In the genomic region with DNA sequence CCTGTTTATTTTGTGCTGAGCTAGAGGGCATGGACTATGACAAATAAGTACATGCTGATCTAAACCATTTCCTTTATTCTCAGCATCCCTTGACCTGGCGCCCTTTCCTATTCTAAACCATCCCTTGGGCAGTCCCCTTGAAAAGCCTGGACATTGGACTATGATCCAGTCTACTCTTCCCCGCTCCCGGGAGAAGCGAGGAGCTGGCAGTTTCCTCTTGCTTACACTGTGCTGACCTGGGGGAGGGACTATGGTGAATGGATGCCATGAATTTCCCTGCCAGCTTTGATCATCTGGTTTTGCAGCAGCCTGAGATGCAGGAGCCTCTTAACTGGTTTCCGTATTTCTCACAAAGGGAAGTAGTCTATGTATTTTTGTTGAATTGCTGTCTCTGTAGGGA, we compare ENCODE assay signal across 19 cellular contexts.
"Had no signal": no experiment of that assay in that cellular context is flagged by ENCODE, and none has a peak within 500 bp of the region (broad histone marks: within the 10 kb centered on the region; RNA-seq: fewer than 3 reads in every experiment).

No MANE protein-coding gene starts in this region.

- DNase-seq: activated CD4-positive, alpha-beta T cell treated with anti-CD3 and anti-CD28 coated beads for 36 hours; activated CD4-positive, alpha-beta T cell treated with anti-CD3 and anti-CD28 coated beads, Interleukin-2, amount 50 U/mL, for 48 hours; activated naive CD8-positive, alpha-beta T cell treated with anti-CD3 and anti-CD28 coated beads for 36 hours; amniotic stem cell; dermis blood vessel endothelial cell; effector memory CD8-positive, alpha-beta T cell; foreskin keratinocyte; left cardiac atrium; lower lobe of right lung; midbrain; stimulated activated CD4-positive, alpha-beta T cell treated with anti-CD3 and anti-CD28 coated beads, Interleukin-2, amount 100 ng/mL, for 24 hours; stimulated activated naive CD8-positive, alpha-beta T cell treated with anti-CD3 and anti-CD28 coated beads, Interleukin-15, Interleukin-2, amounts not matched to agents 100 U/mL and 50 U/mL, for 24 hours; substantia nigra; T-helper 2 cell; tibial artery; uterus had no signal

- H3K4me1 ChIP-seq: foreskin keratinocyte, lower lobe of right lung, prostate gland, right atrium auricular region, tibial artery, uterus had no signal

- H3K36me3 ChIP-seq: lower lobe of right lung, prostate gland, right atrium auricular region, tibial artery, uterus had no signal

- H3K4me3 ChIP-seq: hepatocyte, lower lobe of right lung, prostate gland, right atrium auricular region, tibial artery, uterus had no signal

- H2AFZ ChIP-seq: hepatocyte had no signal

- H3K4me2 ChIP-seq: hepatocyte had no signal

- ATAC-seq: activated CD4-positive, alpha-beta T cell treated with anti-CD3 and anti-CD28 coated beads for 36 hours; effector memory CD8-positive, alpha-beta T cell; foreskin keratinocyte; left cardiac atrium; lower lobe of right lung; stimulated activated naive CD8-positive, alpha-beta T cell treated with anti-CD3 and anti-CD28 coated beads, Interleukin-15, Interleukin-2, amounts not matched to agents 100 U/mL and 50 U/mL, for 24 hours had no signal

- H3K27ac ChIP-seq: foreskin keratinocyte, hepatocyte, lower lobe of right lung, prostate gland, right atrium auricular region, tibial artery, uterus had no signal

- H3K9me3 ChIP-seq: lower lobe of right lung, prostate gland, tibial artery, uterus had no signal

- H3K27me3 ChIP-seq: foreskin keratinocyte, hepatocyte, right atrium auricular region, tibial artery, uterus had no signal
